In the genomic region with DNA sequence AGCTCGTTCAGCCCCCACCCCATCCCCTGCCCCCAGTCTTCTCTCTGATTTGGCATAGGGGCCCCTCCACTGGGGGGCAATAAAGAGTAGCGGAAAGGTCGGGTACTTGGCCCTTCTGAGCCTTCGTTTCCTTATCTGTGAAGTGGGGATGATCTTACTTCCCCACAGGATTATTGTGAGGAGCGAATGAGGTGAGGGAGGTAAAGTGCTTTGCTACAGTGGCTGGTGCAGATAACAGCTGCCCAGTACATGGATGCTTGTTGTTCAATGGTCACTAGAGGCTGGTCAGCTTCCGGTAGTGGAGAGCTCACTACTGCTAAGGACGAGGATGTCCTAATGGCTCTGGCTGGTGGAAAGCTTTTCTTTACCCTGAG, we compare ENCODE assay signal across 27 cellular contexts.
"Had no signal": no experiment of that assay in that cellular context is flagged by ENCODE, and none has a peak within 500 bp of the region (broad histone marks: within the 10 kb centered on the region; RNA-seq: fewer than 3 reads in every experiment).

No MANE protein-coding gene starts in this region.

- H3K27me3 ChIP-seq: right lobe of liver, upper lobe of left lung had no signal

- H3K27ac Mint-ChIP-seq: activated CD4-positive, alpha-beta T cell treated with anti-CD3 and anti-CD28 coated beads, Interleukin-2, amount 10 ng/mL, durations not matched to agents 24 days and 14 days; activated CD8-positive, alpha-beta T cell treated with anti-CD3 and anti-CD28 coated beads for 36 hours; activated naive CD4-positive, alpha-beta T cell treated with anti-CD3 and anti-CD28 coated beads, Interleukin-2, amount 10 ng/mL, durations not matched to agents 7 days and 5 days; activated naive CD8-positive, alpha-beta T cell treated with anti-CD3 and anti-CD28 coated beads, Interleukin-2, amount 50 U/mL, for 24 hours; activated T-cell treated with anti-CD3 and anti-CD28 coated beads, Interleukin-2, amount 50 U/mL, for 24 hours; natural killer cell had no signal

- H3K4me1 Mint-ChIP-seq: activated CD4-positive, alpha-beta T cell treated with anti-CD3 and anti-CD28 coated beads, Interleukin-2, amount 10 ng/mL, durations not matched to agents 24 days and 14 days; activated naive CD4-positive, alpha-beta T cell treated with anti-CD3 and anti-CD28 coated beads, Interleukin-2, amount 10 ng/mL, durations not matched to agents 7 days and 5 days had no signal

- H3K9me3 ChIP-seq: lower lobe of right lung, neutrophil, right lobe of liver, stomach, thoracic aorta, upper lobe of left lung had no signal

- H3K27ac ChIP-seq: lower lobe of right lung, neutrophil, parathyroid adenoma, right lobe of liver, stomach, thoracic aorta, upper lobe of left lung had no signal

- FAIRE-seq: colon, endometrium, keratinocyte, small intestine had no signal

- H3K27me3 Mint-ChIP-seq: activated T-cell treated with anti-CD3 and anti-CD28 coated beads, Interleukin-2, amount 50 U/mL, for 24 hours had no signal

- H3K4me3 Mint-ChIP-seq: activated CD4-positive, alpha-beta T cell treated with anti-CD3 and anti-CD28 coated beads, Interleukin-2, amount 10 ng/mL, durations not matched to agents 24 days and 14 days; activated CD8-positive, alpha-beta T cell treated with anti-CD3 and anti-CD28 coated beads for 36 hours; activated naive CD4-positive, alpha-beta T cell treated with anti-CD3 and anti-CD28 coated beads, Interleukin-2, amount 10 ng/mL, durations not matched to agents 7 days and 5 days; activated naive CD8-positive, alpha-beta T cell treated with anti-CD3 and anti-CD28 coated beads, Interleukin-2, amount 50 U/mL, for 24 hours; activated T-cell treated with anti-CD3 and anti-CD28 coated beads, Interleukin-2, amount 50 U/mL, for 24 hours; brain; natural killer cell had no signal

- H3K4me1 ChIP-seq: lower lobe of right lung, parathyroid adenoma, right lobe of liver had no signal

- H3K4me3 ChIP-seq: lower lobe of right lung, right lobe of liver, stomach, thoracic aorta, upper lobe of left lung had no signal

- ATAC-seq: activated CD8-positive, alpha-beta T cell treated with anti-CD3 and anti-CD28 coated beads for 36 hours; activated naive CD8-positive, alpha-beta T cell treated with anti-CD3 and anti-CD28 coated beads, Interleukin-2, amount 50 U/mL, for 24 hours; lower lobe of right lung; natural killer cell; right lobe of liver had no signal

- H3K9ac ChIP-seq: parathyroid adenoma had no signal

- DNase-seq: activated CD4-positive, alpha-beta T cell treated with anti-CD3 and anti-CD28 coated beads, Interleukin-2, amount 10 ng/mL, durations not matched to agents 24 days and 14 days; activated CD8-positive, alpha-beta T cell treated with anti-CD3 and anti-CD28 coated beads for 36 hours; activated effector memory CD4-positive, alpha-beta T cell treated with Interleukin-2 at 50 U/mL for 16 hours; activated naive CD8-positive, alpha-beta T cell treated with anti-CD3 and anti-CD28 coated beads, Interleukin-2, amount 50 U/mL, for 24 hours; activated T-cell treated with anti-CD3 and anti-CD28 coated beads, Interleukin-2, amount 50 U/mL, for 24 hours; anterior cingulate cortex; caudate nucleus; erythroblast; foreskin melanocyte; glutamatergic neuron; hippocampal formation; lower lobe of right lung; natural killer cell; right lobe of liver; small intestine; stimulated activated CD4-positive, alpha-beta T cell treated with anti-CD3 and anti-CD28 coated beads, Interleukin-15, amount 100 ng/mL, for 24 hours; stimulated activated CD4-positive, alpha-beta T cell treated with anti-CD3 and anti-CD28 coated beads, Interleukin-2, amount 100 ng/mL, for 48 hours; stomach had no signal

- H3K79me2 ChIP-seq: parathyroid adenoma had no signal

- H3K36me3 Mint-ChIP-seq: activated naive CD4-positive, alpha-beta T cell treated with anti-CD3 and anti-CD28 coated beads, Interleukin-2, amount 10 ng/mL, durations not matched to agents 7 days and 5 days; natural killer cell had no signal

- H3K36me3 ChIP-seq: lower lobe of right lung, neutrophil, right lobe of liver, thoracic aorta, upper lobe of left lung had no signal

- H2AFZ ChIP-seq: parathyroid adenoma had no signal

- H3K9me3 Mint-ChIP-seq: activated CD4-positive, alpha-beta T cell treated with anti-CD3 and anti-CD28 coated beads, Interleukin-2, amount 10 ng/mL, durations not matched to agents 24 days and 14 days; activated CD8-positive, alpha-beta T cell treated with anti-CD3 and anti-CD28 coated beads for 36 hours; activated naive CD4-positive, alpha-beta T cell treated with anti-CD3 and anti-CD28 coated beads, Interleukin-2, amount 10 ng/mL, durations not matched to agents 7 days and 5 days; activated naive CD8-positive, alpha-beta T cell treated with anti-CD3 and anti-CD28 coated beads, Interleukin-2, amount 50 U/mL, for 24 hours; activated T-cell treated with anti-CD3 and anti-CD28 coated beads, Interleukin-2, amount 50 U/mL, for 24 hours; natural killer cell had no signal
